In genomic region chr7:51528172-51528571, GRCh38 we compare ENCODE assay signal across 7 cellular contexts.
"Had no signal": no experiment of that assay in that cellular context is flagged by ENCODE, and none has a peak within 500 bp of the region (broad histone marks: within the 10 kb centered on the region; RNA-seq: fewer than 3 reads in every experiment).

No MANE protein-coding gene starts in this region.

- H3K4me3 Mint-ChIP-seq: HFFc6, IgD-negative memory B cell had no signal

- H3K27ac Mint-ChIP-seq: HFFc6, IgD-negative memory B cell had no signal

- DNase-seq: GM23248, GOT3, H7, HFFc6 had no signal

- H3K4me1 Mint-ChIP-seq: IgD-negative memory B cell had no signal

- FAIRE-seq: HepG2 had no signal

- ATAC-seq: HCT116, HepG2 had no signal

- H3K27me3 Mint-ChIP-seq: IgD-negative memory B cell had no signal
